In the genomic region with DNA sequence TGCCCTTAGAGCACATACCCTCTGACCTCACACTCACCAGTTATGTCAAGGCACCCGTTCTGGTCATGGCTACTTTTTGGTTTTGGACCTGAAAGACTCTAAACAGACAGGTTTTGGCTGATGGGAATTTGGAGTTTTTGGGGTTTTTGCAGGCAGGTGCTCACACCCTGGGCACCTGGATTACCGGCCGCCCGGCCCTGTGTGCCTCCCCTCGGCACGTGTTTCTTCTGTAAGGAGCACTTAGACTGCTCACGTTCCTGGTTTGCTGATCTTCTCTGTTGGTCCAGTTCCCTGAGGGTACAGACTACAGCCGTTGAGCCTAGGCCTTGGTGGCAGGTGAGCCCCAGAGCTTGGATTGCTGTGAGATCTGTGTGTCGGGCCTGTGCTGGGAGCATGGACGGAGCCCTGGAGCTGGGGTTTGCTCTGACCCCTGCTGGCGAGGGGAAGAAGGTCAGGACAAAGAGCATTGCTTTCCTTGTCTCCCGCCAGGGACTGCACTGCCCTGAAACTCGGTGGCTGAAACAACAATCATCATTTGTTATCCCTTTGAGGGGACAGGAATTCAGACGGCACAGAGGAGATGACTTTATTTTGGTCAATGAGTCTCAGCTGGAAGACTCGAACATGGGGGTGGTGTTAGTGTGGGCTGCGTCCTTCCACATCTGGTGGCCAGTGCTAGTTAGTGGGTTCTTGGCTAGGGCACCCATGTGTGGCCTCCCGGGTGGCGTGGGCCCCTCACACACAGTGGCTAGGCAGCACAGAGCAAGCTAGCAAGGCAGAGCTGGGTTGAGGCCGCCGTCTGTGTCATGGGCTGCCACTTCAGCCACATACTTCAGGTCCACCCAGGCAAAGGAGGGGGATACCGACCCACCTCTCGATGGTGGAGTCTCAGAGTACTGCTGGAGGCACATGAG, we compare ENCODE assay signal across 8 cellular contexts.
DNase-seq lines count a peak whose midpoint lies in the region; ATAC-seq, FAIRE-seq and TF ChIP-seq lines count a peak whose summit lies in the region.

No MANE protein-coding gene starts in this region.

- WGBS in right cardiac atrium = 61% methylated on average over 22 of the region's 22 CpGs

- ATAC-seq in right cardiac atrium = peak; percentile 81 to 84

- intact Hi-C loops in right cardiac atrium (cut with DNase I) = no loop called here

- TF ChIP-seq CTCF in C4-2B (conservative IDR thresholded peaks at IDR 0.05) = peak; percentile 79

- H3K27me3 ChIP-seq in right cardiac atrium (ENCODE audit: control insufficient read depth, insufficient read depth) = no peaks in the 10 kb centered on the region

- H3K9me3 ChIP-seq in right cardiac atrium (ENCODE audit: control insufficient read depth, low read length) = no peaks in the 10 kb centered on the region

- peaks cover 9% of the 10 kb centered on the region for H3K4me1 ChIP-seq in right cardiac atrium (ENCODE audit: control insufficient read depth, insufficient read depth, low read length)

- no peak overlapping the region for H3K4me3 ChIP-seq in right cardiac atrium (ENCODE audit: low read length)

- no peak for FAIRE-seq in RCC 7860 (lab: Jason Lieb, UNC)

- H3K27ac ChIP-seq in C4-2B (peak overlapping the region; percentile 17; the same call in 1 of the 2 replicates), right cardiac atrium (ENCODE audit: low read length) (no peak overlapping the region)

- DNase-seq in HCEC 1CT (peak; percentile 24), amniotic epithelial cell (ENCODE audit: low read depth) (peak; percentile 49), right cardiac atrium (peak in 2 of 3 donors; percentile 48 to 71), putamen (ENCODE audit: low spot score) (peak; percentile 76), NCI-H1105 treated with DMSO at 0.1 percent for 48 hours (lab: John Stamatoyannopoulos, UW) (no peak), RCC 7860 (ENCODE audit: low spot score) (no peak), NCI-H345 (lab: John Stamatoyannopoulos, UW) (no peak)

Comparison
In these comparisons a context has a peak if more than half of its experiments do, and no peak if none do; other contexts are left out.
1. DNase-seq: peak in HCEC 1CT (single experiment), amniotic epithelial cell (single experiment), right cardiac atrium (2 of 3) and putamen (single experiment); none in NCI-H1105 treated with DMSO at 0.1 percent for 48 hours (single experiment), RCC 7860 (single experiment) and NCI-H345 (single experiment).